ENCODE assay signal across 16 cellular contexts in genomic region chr11:25094085-25094802, GRCh38.
"Had no signal": no experiment of that assay in that cellular context is flagged by ENCODE, and none has a peak within 500 bp of the region (broad histone marks: within the 10 kb centered on the region; RNA-seq: fewer than 3 reads in every experiment).

No MANE protein-coding gene starts in this region.

- H3K4me1 ChIP-seq: esophagus muscularis mucosa, stomach had no signal

- H3K4me3 ChIP-seq: esophagus muscularis mucosa, smooth muscle cell, stomach, thoracic aorta had no signal

- H3K36me3 ChIP-seq: brain microvascular endothelial cell, esophagus muscularis mucosa, stomach, thoracic aorta had no signal

- DNase-seq: activated CD4-positive, alpha-beta T cell treated with anti-CD3 and anti-CD28 coated beads, Interleukin-2, amount 10 ng/mL, durations not matched to agents 24 days and 14 days; activated CD4-positive, CD25-positive, alpha-beta regulatory T cell; activated CD8-positive, alpha-beta memory T cell treated with anti-CD3 and anti-CD28 coated beads, Interleukin-2, amount 50 U/mL, for 4 hours; activated CD8-positive, alpha-beta T cell treated with anti-CD3 and anti-CD28 coated beads, Interleukin-2, amount 10 ng/mL, durations not matched to agents 7 days and 5 days; activated naive CD8-positive, alpha-beta T cell treated with anti-CD3 and anti-CD28 coated beads, Interleukin-2, amount 10 ng/mL, durations not matched to agents 7 days and 5 days; activated T-cell treated with anti-CD3 and anti-CD28 coated beads, Interleukin-2, amount 50 U/mL, for 48 hours; brain microvascular endothelial cell; cortex of kidney; effector CD4-positive, alpha-beta T cell; kidney glomerular epithelial cell; natural killer cell; nucleus accumbens; stomach had no signal

- H3K4me2 ChIP-seq: smooth muscle cell had no signal

- ATAC-seq: activated CD8-positive, alpha-beta T cell treated with anti-CD3 and anti-CD28 coated beads, Interleukin-2, amount 10 ng/mL, durations not matched to agents 7 days and 5 days; natural killer cell had no signal

- H3K27ac ChIP-seq: brain microvascular endothelial cell, esophagus muscularis mucosa, stomach, thoracic aorta had no signal

- H3K27me3 ChIP-seq: brain microvascular endothelial cell, esophagus muscularis mucosa, stomach had no signal

- H3K9me3 ChIP-seq: esophagus muscularis mucosa, stomach, thoracic aorta had no signal
